Comparison of ENCODE assay signal across 33 cellular contexts in genomic region chrX:152403515-152403914, GRCh38. TPM values are rescaled to one million over a fixed set of nuclear protein-coding genes. Genes with fewer than 3 reads are reported as not detected.
"Had no signal": no experiment of that assay in that cellular context is flagged by ENCODE, and none has a peak within 500 bp of the region (broad histone marks: within the 10 kb centered on the region; RNA-seq: fewer than 3 reads in every experiment).

No MANE protein-coding gene starts in this region.

- ATAC-seq: natural killer cell; psoas muscle; right cardiac atrium; sciatic nerve; stimulated activated memory B cell treated with anti-CD40 and anti-IgM and Interleukin-4, amounts not matched to agents 10 μg/mL and 1 μg/mL and 100 μg/mL, for 72 hours; stimulated activated naive CD8-positive, alpha-beta T cell treated with anti-CD3 and anti-CD28 coated beads, Interleukin-15, amount 100 ng/mL, for 72 hours; stimulated activated naive CD8-positive, alpha-beta T cell treated with anti-CD3 and anti-CD28 coated beads, Interleukin-15, Interleukin-2, amounts not matched to agents 100 U/mL and 50 U/mL, for 24 hours; upper lobe of right lung had no signal

- H3K27me3 ChIP-seq: neural progenitor cell, ovary, spleen, suprapubic skin, testis, tibial artery, transverse colon, upper lobe of right lung had no signal

- H3K9ac ChIP-seq: neural progenitor cell, parathyroid adenoma had no signal

- H3K36me3 Mint-ChIP-seq: natural killer cell; neural progenitor cell; stimulated activated memory B cell treated with anti-CD40 and anti-IgM and Interleukin-4, amounts not matched to agents 10 μg/mL and 1 μg/mL and 100 μg/mL, for 72 hours; type B pancreatic cell had no signal

- H3K4me3 ChIP-seq: neural progenitor cell, ovary, psoas muscle, skin epidermis, smooth muscle cell, spleen, suprapubic skin, testis, tibial artery, transverse colon, upper lobe of right lung, uterus had no signal

- H3K4me1 Mint-ChIP-seq: natural killer cell; nephron; neural progenitor cell; stimulated activated memory B cell treated with anti-CD40 and anti-IgM and Interleukin-4, amounts not matched to agents 10 μg/mL and 1 μg/mL and 100 μg/mL, for 72 hours; stimulated activated naive CD8-positive, alpha-beta T cell treated with anti-CD3 and anti-CD28 coated beads, Interleukin-15, amount 100 ng/mL, for 72 hours had no signal

- H3K4me3 Mint-ChIP-seq: natural killer cell; nephron; neural progenitor cell; stimulated activated memory B cell treated with anti-CD40 and anti-IgM and Interleukin-4, amounts not matched to agents 10 μg/mL and 1 μg/mL and 100 μg/mL, for 72 hours; stimulated activated naive CD8-positive, alpha-beta T cell treated with anti-CD3 and anti-CD28 coated beads, Interleukin-15, amount 100 ng/mL, for 72 hours; type B pancreatic cell had no signal

- H2AFZ ChIP-seq: neural progenitor cell, parathyroid adenoma had no signal

- DNase-seq: natural killer cell; occipital lobe; ovary; posterior cingulate gyrus; psoas muscle; right cardiac atrium; spleen; stimulated activated CD4-positive, alpha-beta T cell treated with anti-CD3 and anti-CD28 coated beads, Interleukin-12 subunit alpha, Interleukin-12 subunit beta, amount 100 ng/mL, for 4 hours; stimulated activated CD4-positive, alpha-beta T cell treated with anti-CD3 and anti-CD28 coated beads, Interleukin-1b, Interleukin-23, amount 100 ng/mL, for 48 hours; stimulated activated CD4-positive, alpha-beta T cell treated with anti-CD3 and anti-CD28 coated beads, Interleukin-4, amount 100 ng/mL, for 1 hour; stimulated activated CD4-positive, alpha-beta T cell treated with anti-CD3 and anti-CD28 coated beads, Interleukin-4, amount 100 ng/mL, for 4 hours; stimulated activated CD8-positive, alpha-beta memory T cell treated with anti-CD3 and anti-CD28 coated beads, Interleukin-4, amount 100 ng/mL, for 48 hours; stimulated activated naive CD4-positive, alpha-beta T cell; stimulated activated naive CD8-positive, alpha-beta T cell treated with anti-CD3 and anti-CD28 coated beads, Interleukin-15, amount 100 ng/mL, for 72 hours; stimulated activated naive CD8-positive, alpha-beta T cell treated with anti-CD3 and anti-CD28 coated beads, Interleukin-15, Interleukin-2, amounts not matched to agents 100 U/mL and 50 U/mL, for 24 hours; substantia nigra; testis; tibial artery; transverse colon; upper lobe of right lung; uterus had no signal

- H3K27ac ChIP-seq: neural progenitor cell, ovary, parathyroid adenoma, psoas muscle, skin epidermis, spleen, suprapubic skin, testis, tibial artery, transverse colon, upper lobe of right lung, uterus had no signal

- H3K36me3 ChIP-seq: neural progenitor cell, ovary, spleen, suprapubic skin, tibial artery, transverse colon, upper lobe of right lung, uterus had no signal

- H3K27me3 Mint-ChIP-seq: progenitor cell of endocrine pancreas; stimulated activated memory B cell treated with anti-CD40 and anti-IgM and Interleukin-4, amounts not matched to agents 10 μg/mL and 1 μg/mL and 100 μg/mL, for 72 hours; stimulated activated naive CD8-positive, alpha-beta T cell treated with anti-CD3 and anti-CD28 coated beads, Interleukin-15, amount 100 ng/mL, for 72 hours; type B pancreatic cell had no signal

- H3K27ac Mint-ChIP-seq: natural killer cell; nephron; neural progenitor cell; progenitor cell of endocrine pancreas; stimulated activated memory B cell treated with anti-CD40 and anti-IgM and Interleukin-4, amounts not matched to agents 10 μg/mL and 1 μg/mL and 100 μg/mL, for 72 hours; stimulated activated naive CD8-positive, alpha-beta T cell treated with anti-CD3 and anti-CD28 coated beads, Interleukin-15, amount 100 ng/mL, for 72 hours; type B pancreatic cell had no signal

- H3K4me1 ChIP-seq: neural progenitor cell, parathyroid adenoma, psoas muscle, spleen, suprapubic skin, testis, tibial artery, transverse colon, upper lobe of right lung, uterus had no signal

- H3K4me2 ChIP-seq: neural progenitor cell, smooth muscle cell had no signal

- H3K9me3 Mint-ChIP-seq: neural progenitor cell; stimulated activated memory B cell treated with anti-CD40 and anti-IgM and Interleukin-4, amounts not matched to agents 10 μg/mL and 1 μg/mL and 100 μg/mL, for 72 hours; stimulated activated naive CD8-positive, alpha-beta T cell treated with anti-CD3 and anti-CD28 coated beads, Interleukin-15, amount 100 ng/mL, for 72 hours; type B pancreatic cell had no signal

- H3K79me2 ChIP-seq: parathyroid adenoma had no signal

- H3K9me3 ChIP-seq: ovary, psoas muscle, spleen, suprapubic skin, testis, tibial artery, transverse colon, upper lobe of right lung, uterus had no signal

RNA-seq across cellular contexts. Expression of gene GABRA3, which starts 47.6 kb away (rescaled TPM):
- total RNA-seq: natural killer cell, osteoblast, ovary, progenitor cell of endocrine pancreas, psoas muscle, spleen, upper lobe of right lung had no signal
- polyA plus RNA-seq: ovary, right cardiac atrium, spleen, urinary bladder had no signal
